ENCODE assay signal across 1 cellular context in genomic region chr18:34805117-34805882, GRCh38.
TF ChIP-seq lines count a peak whose summit lies in the region.

No MANE protein-coding gene starts in this region.

TF ChIP-seq in HepG2, 621 proteins besides CTCF, POLR2A, EP300 and RAD21 (continued from another document):
- TF ChIP-seq PRDM15 (CRISPR knock-in tag; IDR thresholded peaks at IDR 0.05) (no peak), ZNF747 (CRISPR knock-in tag; IDR thresholded peaks at IDR 0.05; ENCODE audit: borderline replicate concordance) (no peak), HMG20B (CRISPR knock-in tag; conservative IDR thresholded peaks at IDR 0.05) (no peak), AHR (CRISPR knock-in tag; IDR thresholded peaks at IDR 0.05) (no peak), SPEN (CRISPR knock-in tag; IDR thresholded peaks at IDR 0.05; ENCODE audit: low read depth) (no peak), ZBTB20 (CRISPR knock-in tag; IDR thresholded peaks at IDR 0.05; ENCODE audit: borderline replicate concordance, low read depth) (no peak), ZNF224 (CRISPR knock-in tag; IDR thresholded peaks at IDR 0.05) (no peak), ZNF713 (CRISPR knock-in tag; IDR thresholded peaks at IDR 0.05) (no peak)
TF ChIP-seq in HepG2: peak in this region for 0.
